1 cellular context compared by ENCODE assay signal in the genomic region with DNA sequence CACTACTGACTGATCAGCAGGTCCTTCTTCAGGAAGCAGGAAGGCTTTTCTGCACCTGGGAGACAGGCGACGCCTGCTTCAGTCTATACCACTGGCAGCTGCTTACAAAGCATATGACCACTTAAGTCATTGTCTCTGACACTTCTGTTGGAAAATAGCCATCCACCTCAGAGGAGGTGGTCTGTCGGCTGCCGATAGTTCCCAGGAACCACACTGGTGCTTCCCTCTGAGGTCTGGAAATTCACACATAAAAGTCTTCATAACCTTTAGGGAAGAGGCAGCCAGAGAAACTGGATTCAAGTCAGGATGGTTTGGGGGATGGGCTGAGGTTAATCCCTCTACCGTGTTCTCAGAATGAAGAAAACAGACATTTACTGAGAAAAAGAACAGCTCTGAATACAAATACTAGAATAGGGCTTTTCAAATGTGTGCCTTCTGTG.
TF ChIP-seq lines count a peak whose summit lies in the region.

No MANE protein-coding gene starts in this region.

TF ChIP-seq in GM23338, 12 proteins besides CTCF, POLR2A, EP300 and RAD21 (continued from another document):
- TF ChIP-seq, protein P1, sequence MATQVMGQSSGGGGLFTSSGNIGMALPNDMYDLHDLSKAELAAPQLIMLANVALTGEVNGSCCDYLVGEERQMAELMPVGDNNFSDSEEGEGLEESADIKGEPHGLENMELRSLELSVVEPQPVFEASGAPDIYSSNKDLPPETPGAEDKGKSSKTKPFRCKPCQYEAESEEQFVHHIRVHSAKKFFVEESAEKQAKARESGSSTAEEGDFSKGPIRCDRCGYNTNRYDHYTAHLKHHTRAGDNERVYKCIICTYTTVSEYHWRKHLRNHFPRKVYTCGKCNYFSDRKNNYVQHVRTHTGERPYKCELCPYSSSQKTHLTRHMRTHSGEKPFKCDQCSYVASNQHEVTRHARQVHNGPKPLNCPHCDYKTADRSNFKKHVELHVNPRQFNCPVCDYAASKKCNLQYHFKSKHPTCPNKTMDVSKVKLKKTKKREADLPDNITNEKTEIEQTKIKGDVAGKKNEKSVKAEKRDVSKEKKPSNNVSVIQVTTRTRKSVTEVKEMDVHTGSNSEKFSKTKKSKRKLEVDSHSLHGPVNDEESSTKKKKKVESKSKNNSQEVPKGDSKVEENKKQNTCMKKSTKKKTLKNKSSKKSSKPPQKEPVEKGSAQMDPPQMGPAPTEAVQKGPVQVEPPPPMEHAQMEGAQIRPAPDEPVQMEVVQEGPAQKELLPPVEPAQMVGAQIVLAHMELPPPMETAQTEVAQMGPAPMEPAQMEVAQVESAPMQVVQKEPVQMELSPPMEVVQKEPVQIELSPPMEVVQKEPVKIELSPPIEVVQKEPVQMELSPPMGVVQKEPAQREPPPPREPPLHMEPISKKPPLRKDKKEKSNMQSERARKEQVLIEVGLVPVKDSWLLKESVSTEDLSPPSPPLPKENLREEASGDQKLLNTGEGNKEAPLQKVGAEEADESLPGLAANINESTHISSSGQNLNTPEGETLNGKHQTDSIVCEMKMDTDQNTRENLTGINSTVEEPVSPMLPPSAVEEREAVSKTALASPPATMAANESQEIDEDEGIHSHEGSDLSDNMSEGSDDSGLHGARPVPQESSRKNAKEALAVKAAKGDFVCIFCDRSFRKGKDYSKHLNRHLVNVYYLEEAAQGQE (IDR thresholded peaks at IDR 0.05; ENCODE audit: unreplicated experiment) = no peak
